Comparison of ENCODE assay signal across 8 cellular contexts in genomic region chr16:28218109-28218508, GRCh38.
DNase-seq lines count a peak whose midpoint lies in the region; ATAC-seq lines count a peak whose summit lies in the region.

No MANE protein-coding gene starts in this region.

- DNase-seq in activated CD4-positive, CD25-positive, alpha-beta regulatory T cell (lab: John Stamatoyannopoulos, UW), result peak in 3 of 4 experiments; percentile 20 to 48 (median 38)
- no peak for DNase-seq in activated CD4-positive, CD25-positive, alpha-beta regulatory T cell treated with anti-CD3 and anti-CD28 coated beads, Interleukin-2, amount 50 U/mL, for 72 hours
- DNase-seq in NCI-H226, result peak; percentile 24
- peak; percentile 37 for DNase-seq in activated T-cell treated with anti-CD3 and anti-CD28 coated beads for 1 hour (ENCODE audit: low read depth)
- DNase-seq in germinal center (ENCODE audit: low spot score), result peak; percentile 44
- peak; percentile 17 to 53 (median 42) for DNase-seq in stimulated activated CD4-positive, alpha-beta T cell treated with anti-CD3 and anti-CD28 coated beads, TNF-alpha, amount 100 ng/mL, for 4 hours (ENCODE audit: low read depth in 3 of 3)
- no peak for DNase-seq in amniotic stem cell (lab: John Stamatoyannopoulos, UW)

- no peak for ATAC-seq in GM18519 (IDR thresholded peaks at IDR 0.05; ENCODE audit: low FRiP score, unreplicated experiment)

Comparison
In these comparisons a context has a peak if more than half of its experiments do, and no peak if none do; other contexts are left out.
1. DNase-seq: peak in activated CD4-positive, CD25-positive, alpha-beta regulatory T cell (3 of 4), NCI-H226 (single experiment), activated T-cell treated with anti-CD3 and anti-CD28 coated beads for 1 hour (single experiment), germinal center (single experiment) and stimulated activated CD4-positive, alpha-beta T cell treated with anti-CD3 and anti-CD28 coated beads, TNF-alpha, amount 100 ng/mL, for 4 hours (3 of 3); none in activated CD4-positive, CD25-positive, alpha-beta regulatory T cell treated with anti-CD3 and anti-CD28 coated beads, Interleukin-2, amount 50 U/mL, for 72 hours (single experiment) and amniotic stem cell (single experiment).